8 cellular contexts compared by ENCODE assay signal in genomic region chr11:62726156-62727006, GRCh38. TPM values are rescaled to one million over a fixed set of nuclear protein-coding genes. Genes with fewer than 3 reads are reported as not detected.
DNase-seq lines count a peak whose midpoint lies in the region; ATAC-seq and TF ChIP-seq lines count a peak whose summit lies in the region.

No MANE protein-coding gene starts in this region.

- H3K27ac ChIP-seq in C4-2B (peak overlapping the region; percentile 97), SJCRH30 (no peak overlapping the region; the same call in 1 of the 2 replicates), epithelial cell of prostate (peak overlapping the region; percentile 94)

- no peaks in the 10 kb centered on the region; the same call in 1 of the 2 replicates for H3K4me1 ChIP-seq in SJCRH30

- no peaks in the 10 kb centered on the region for H3K27me3 Mint-ChIP-seq in natural killer cell treated with Interleukin-12 subunit alpha and Interleukin-12 subunit beta and Interleukin-15 and Interleukin-18, amount 100 ng/mL, for 72 hours

- DNase-seq in SJCRH30 = peak in 1 of 2 experiments; percentile 18
- DNase-seq in epithelial cell of prostate (ENCODE audit: low read depth, low spot score) = no peak
- peak; percentile 62 for DNase-seq in natural killer cell treated with Interleukin-12 subunit alpha and Interleukin-12 subunit beta and Interleukin-15 and Interleukin-18, amount 100 ng/mL, for 72 hours (ENCODE audit: low spot score)
- no peak for DNase-seq in AG08396 (ENCODE audit: low spot score)
- DNase-seq in stimulated activated naive CD4-positive, alpha-beta T cell treated with Interleukin-2 at 50 U/mL for 16 hours (lab: John Stamatoyannopoulos, UW) = no peak

- H3K9me3 ChIP-seq in SJCRH30 (replicated peaks) = no peaks in the 10 kb centered on the region

- H3K9me3 Mint-ChIP-seq in natural killer cell treated with Interleukin-12 subunit alpha and Interleukin-12 subunit beta and Interleukin-15 and Interleukin-18, amount 100 ng/mL, for 72 hours = no peaks in the 10 kb centered on the region

- H3K36me3 ChIP-seq in SJCRH30 = peaks cover 49% of the 10 kb centered on the region

- H3K27me3 ChIP-seq in SJCRH30 = no peaks in the 10 kb centered on the region

- H3K36me3 Mint-ChIP-seq in natural killer cell treated with Interleukin-12 subunit alpha and Interleukin-12 subunit beta and Interleukin-15 and Interleukin-18, amount 100 ng/mL, for 72 hours = peaks cover 37% of the 10 kb centered on the region

- H3K4me1 Mint-ChIP-seq in natural killer cell treated with Interleukin-12 subunit alpha and Interleukin-12 subunit beta and Interleukin-15 and Interleukin-18, amount 100 ng/mL, for 72 hours (ENCODE audit: low read depth in 2 of 2) = peaks cover 42 to 51% of the 10 kb centered on the region in 2 donors

- peak overlapping the region; percentile 92 for H3K4me3 Mint-ChIP-seq in natural killer cell treated with Interleukin-12 subunit alpha and Interleukin-12 subunit beta and Interleukin-15 and Interleukin-18, amount 100 ng/mL, for 72 hours

- no peak for TF ChIP-seq CTCF in C4-2B (conservative IDR thresholded peaks at IDR 0.05)

- peak overlapping the region; percentile 79 for H3K4me3 ChIP-seq in SJCRH30

- ATAC-seq in GM21825 (IDR thresholded peaks at IDR 0.05; ENCODE audit: unreplicated experiment) (peak; percentile 0), GM21786 (IDR thresholded peaks at IDR 0.05; ENCODE audit: unreplicated experiment) (no peak)
- ATAC-seq in natural killer cell treated with Interleukin-12 subunit alpha and Interleukin-12 subunit beta and Interleukin-15 and Interleukin-18, amount 100 ng/mL, for 72 hours = peak in 1 of 2 donors; percentile 23

- H3K27ac Mint-ChIP-seq in natural killer cell treated with Interleukin-12 subunit alpha and Interleukin-12 subunit beta and Interleukin-15 and Interleukin-18, amount 100 ng/mL, for 72 hours = peak overlapping the region; percentile 90 to 92

RNA-seq across cellular contexts. Expression of gene HNRNPUL2, which starts 0.9 kb away (rescaled TPM):
- total RNA-seq in SJCRH30 (2014; rRNA removed; shearing (Covaris generic)) = 16.7 and 21.2 TPM in 2 replicates
- 10 to 100 TPM; 54.6 to 55.5 TPM for total RNA-seq in natural killer cell treated with Interleukin-12 subunit alpha and Interleukin-12 subunit beta and Interleukin-15 and Interleukin-18, amount 100 ng/mL, for 72 hours

RNA-seq across cellular contexts. Expression of gene TTC9C, which starts 1.9 kb away (rescaled TPM):
- 46.2 and 47.0 TPM in 2 replicates for total RNA-seq in SJCRH30 (2014; rRNA removed; shearing (Covaris generic))
- total RNA-seq in natural killer cell treated with Interleukin-12 subunit alpha and Interleukin-12 subunit beta and Interleukin-15 and Interleukin-18, amount 100 ng/mL, for 72 hours = 10 to 100 TPM; 36.8 to 39.4 TPM

RNA-seq across cellular contexts. Expression of gene GNG3, which starts 18.9 kb away (rescaled TPM):
- not detected in 2 replicates for total RNA-seq in SJCRH30 (2014; rRNA removed; shearing (Covaris generic))
- not detected for total RNA-seq in natural killer cell treated with Interleukin-12 subunit alpha and Interleukin-12 subunit beta and Interleukin-15 and Interleukin-18, amount 100 ng/mL, for 72 hours

RNA-seq across cellular contexts. Expression of gene BSCL2, which starts 19.2 kb away (rescaled TPM):
- 24.3 and 26.1 TPM in 2 replicates for total RNA-seq in SJCRH30 (2014; rRNA removed; shearing (Covaris generic))
- 10 to 100 TPM; 18.7 to 38.3 TPM for total RNA-seq in natural killer cell treated with Interleukin-12 subunit alpha and Interleukin-12 subunit beta and Interleukin-15 and Interleukin-18, amount 100 ng/mL, for 72 hours

RNA-seq across cellular contexts. Expression of gene ZBTB3, which starts 27.6 kb away (rescaled TPM):
- total RNA-seq in SJCRH30 (2014; rRNA removed; shearing (Covaris generic)) = 5.2 and 7.6 TPM in 2 replicates
- 1 to 10 TPM; 6.5 to 8.1 TPM for total RNA-seq in natural killer cell treated with Interleukin-12 subunit alpha and Interleukin-12 subunit beta and Interleukin-15 and Interleukin-18, amount 100 ng/mL, for 72 hours
